ENCODE assay signal across 20 cellular contexts in genomic region chr6:150684161-150684560, GRCh38.
DNase-seq lines count a peak whose midpoint lies in the region; ATAC-seq and TF ChIP-seq lines count a peak whose summit lies in the region.
"Had no signal": no experiment of that assay in that cellular context is flagged by ENCODE, and none has a peak within 500 bp of the region (broad histone marks: within the 10 kb centered on the region; RNA-seq: fewer than 3 reads in every experiment).

No MANE protein-coding gene starts in this region.

- no peak for TF ChIP-seq EP300 in upper lobe of left lung (IDR thresholded peaks at IDR 0.05)

- H3K27ac ChIP-seq in heart right ventricle (peak overlapping the region; percentile 54 to 95 (median 86)), dorsolateral prefrontal cortex (peak overlapping the region in 31 of 59 donors; percentile 0 to 78 (median 46)), muscle layer of duodenum (ENCODE audit: low read length) (peak overlapping the region; percentile 61), upper lobe of left lung (peak overlapping the region; percentile 79 to 91 (median 84)), MM.1S (ENCODE audit: low read length) (no peak overlapping the region)
- H3K27ac ChIP-seq: C4-2B had no signal

- no peak overlapping the region for H2AFZ ChIP-seq in MM.1S (ENCODE audit: low read length)

- H3K4me3 ChIP-seq in heart right ventricle (peak overlapping the region; percentile 3 to 59 (median 50)), dorsolateral prefrontal cortex (peak overlapping the region in 40 of 59 donors; percentile 4 to 57 (median 26)), muscle layer of duodenum (ENCODE audit: low read depth in 1 of 2, low read length in 2 of 2) (peak overlapping the region in 1 of 2 donors; percentile 14), upper lobe of left lung (peak overlapping the region; percentile 10 to 41 (median 32)), MM.1S (ENCODE audit: low read length) (no peak overlapping the region)
- H3K4me3 ChIP-seq: HAP-1, mucosa of descending colon had no signal

- H3F3A ChIP-seq in MM.1S (ENCODE audit: insufficient read depth, low read length) = no peaks in the 10 kb centered on the region

- no peak for TF ChIP-seq POLR2A in upper lobe of left lung (IDR thresholded peaks at IDR 0.05)

- H3K9ac ChIP-seq in MM.1S (ENCODE audit: low read length) = no peak overlapping the region

- H3K9me3 ChIP-seq in heart right ventricle (no peaks in the 10 kb centered on the region), muscle layer of duodenum (ENCODE audit: control insufficient read depth in 1 of 2, low read length in 2 of 2) (no peaks in the 10 kb centered on the region), upper lobe of left lung (no peaks in the 10 kb centered on the region), MM.1S (replicated peaks; ENCODE audit: insufficient read depth, low read length) (no peaks in the 10 kb centered on the region)
- H3K9me3 ChIP-seq: HAP-1, mucosa of descending colon had no signal

- H3K79me2 ChIP-seq in MM.1S (ENCODE audit: low read length) = no peaks in the 10 kb centered on the region

- no peaks in the 10 kb centered on the region for H4K20me1 ChIP-seq in MM.1S (ENCODE audit: insufficient read depth, low read length)

- H3K27me3 ChIP-seq in heart right ventricle = no peaks in the 10 kb centered on the region
- H3K27me3 ChIP-seq in dorsolateral prefrontal cortex = no peaks in the 10 kb centered on the region
- no peaks in the 10 kb centered on the region for H3K27me3 ChIP-seq in muscle layer of duodenum (ENCODE audit: low read depth, low read length)
- no peaks in the 10 kb centered on the region for H3K27me3 ChIP-seq in upper lobe of left lung
- no peaks in the 10 kb centered on the region for H3K27me3 ChIP-seq in MM.1S (replicated peaks; ENCODE audit: insufficient read depth, low read length)

- peaks cover 2 to 57% (median 28%) of the 10 kb centered on the region in 9 donors for H3K4me1 ChIP-seq in heart right ventricle
- no peaks in the 10 kb centered on the region for H3K4me1 ChIP-seq in muscle layer of duodenum (ENCODE audit: control insufficient read depth in 1 of 2, insufficient read depth in 2 of 2, low read length in 2 of 2)
- H3K4me1 ChIP-seq in upper lobe of left lung = peaks cover 3 to 32% (median 19%) of the 10 kb centered on the region in 4 donors
- H3K4me1 ChIP-seq in MM.1S (ENCODE audit: low read length) = no peaks in the 10 kb centered on the region

- DNase-seq in heart right ventricle = no peak
- no peak for DNase-seq in Right ventricle myocardium superior
- DNase-seq in dorsolateral prefrontal cortex = no peak
- DNase-seq in upper lobe of left lung = no peak
- DNase-seq in MM.1S = no peak
- no peak for DNase-seq in NCI-H1417 treated with DMSO at 0.1 percent for 48 hours (lab: John Stamatoyannopoulos, UW)
- DNase-seq: activated CD4-positive, alpha-beta memory T cell treated with anti-CD3 and anti-CD28 coated beads, Interleukin-2, amount 10 ng/mL, durations not matched to agents 7 days and 5 days; activated naive CD4-positive, alpha-beta T cell treated with anti-CD3 and anti-CD28 coated beads for 36 hours; activated T-cell treated with anti-CD3 and anti-CD28 coated beads, Interleukin-2, amount 50 U/mL, for 1 hour; mucosa of descending colon; NCI-H1105 treated with DMSO at 0.1 percent for 48 hours; NCI-H748 treated with DMSO at 0.1 percent for 48 hours; nucleus accumbens; stimulated activated CD4-positive, alpha-beta T cell treated with anti-CD3 and anti-CD28 coated beads, Interleukin-1b, Interleukin-23, amount 100 ng/mL, for 48 hours; stimulated activated naive CD8-positive, alpha-beta T cell treated with anti-CD3 and anti-CD28 coated beads, Interleukin-15, Interleukin-2, amounts not matched to agents 100 U/mL and 50 U/mL, for 24 hours had no signal

- WGBS in heart right ventricle, 2 donors = 71 to 80% methylated on average over 9 of the region's 9 CpGs
- 83% methylated on average over 9 of the region's 9 CpGs for WGBS in upper lobe of left lung, 2 donors

- TF ChIP-seq CTCF in heart right ventricle (IDR thresholded peaks at IDR 0.05) (no peak), dorsolateral prefrontal cortex (IDR thresholded peaks at IDR 0.05 in 54 of 56, conservative IDR thresholded peaks at IDR 0.05 in 2 of 56; ENCODE audit: low read depth in 1 of 56, partially characterized antibody in 56 of 56) (no peak), upper lobe of left lung (IDR thresholded peaks at IDR 0.05) (no peak), MM.1S (IDR thresholded peaks at IDR 0.05; ENCODE audit: low read length) (no peak)

- H3K4me2 ChIP-seq in MM.1S (ENCODE audit: low read depth, low read length) = no peak overlapping the region

- intact Hi-C loops in heart right ventricle (cut with DNase I) (loop anchor here in 5 of 10 donors (5.0 to 10.0 kb wide), 7 partner anchors 38 to 269 kb away; no protein-coding TSS in a partner anchor), Right ventricle myocardium superior (cut with DNase I) (no loop called here), dorsolateral prefrontal cortex (cut with DNase I) (no loop called here)

- no peaks in the 10 kb centered on the region for H3K9me2 ChIP-seq in MM.1S (replicated peaks; ENCODE audit: insufficient read depth, low read length)

- ATAC-seq in heart right ventricle (peak in 1 of 8 donors; percentile 2), Right ventricle myocardium superior (ENCODE audit: poor library complexity) (no peak), upper lobe of left lung (ENCODE audit: low FRiP score in 2 of 2) (no peak), HG03135 (IDR thresholded peaks at IDR 0.05; ENCODE audit: unreplicated experiment) (no peak)
- ATAC-seq: stimulated activated naive CD8-positive, alpha-beta T cell treated with anti-CD3 and anti-CD28 coated beads, Interleukin-15, Interleukin-2, amounts not matched to agents 100 U/mL and 50 U/mL, for 24 hours; WTC11 had no signal

- H3K36me3 ChIP-seq in heart right ventricle (no peaks in the 10 kb centered on the region), muscle layer of duodenum (ENCODE audit: control insufficient read depth in 1 of 2, insufficient read depth in 2 of 2, low read length in 2 of 2) (no peaks in the 10 kb centered on the region), upper lobe of left lung (no peaks in the 10 kb centered on the region), MM.1S (replicated peaks; ENCODE audit: insufficient read depth, low read length) (no peaks in the 10 kb centered on the region)
- H3K36me3 ChIP-seq: HAP-1 had no signal
